23 cellular contexts compared by ENCODE assay signal in the genomic region with DNA sequence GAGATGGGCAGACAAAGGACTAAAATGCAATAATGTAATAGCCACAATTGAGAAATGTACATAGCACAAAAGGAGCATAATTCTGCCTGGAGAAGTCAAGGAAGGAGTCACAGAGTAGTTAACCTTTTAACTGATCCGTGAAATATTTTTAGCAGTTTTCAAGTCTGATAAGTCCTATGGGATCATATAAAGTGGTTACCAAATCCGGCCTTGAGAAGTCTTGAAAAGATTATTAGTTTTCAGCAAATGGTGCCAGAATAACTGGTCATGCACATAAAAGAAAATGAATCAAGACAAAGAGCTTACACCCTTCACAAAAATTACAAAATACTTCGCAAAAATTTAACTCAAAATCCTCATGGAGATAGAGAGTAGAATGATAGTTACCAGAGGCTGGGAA.
"Had no signal": no experiment of that assay in that cellular context is flagged by ENCODE, and none has a peak within 500 bp of the region (broad histone marks: within the 10 kb centered on the region; RNA-seq: fewer than 3 reads in every experiment).

No MANE protein-coding gene starts in this region.

- H3K4me1 ChIP-seq: colonic mucosa, esophagus muscularis mucosa, esophagus squamous epithelium, foreskin keratinocyte, gastrocnemius medialis, gastroesophageal sphincter, heart left ventricle, heart right ventricle had no signal

- H3K4me3 ChIP-seq: colonic mucosa, coronary artery, dorsolateral prefrontal cortex, esophagus muscularis mucosa, esophagus squamous epithelium, gastrocnemius medialis, gastroesophageal sphincter, heart left ventricle had no signal

- H3K9me3 ChIP-seq: colonic mucosa, esophagus squamous epithelium, gastrocnemius medialis, gastroesophageal sphincter had no signal

- H3K27me3 ChIP-seq: colonic mucosa, esophagus squamous epithelium, foreskin keratinocyte, gastroesophageal sphincter had no signal

- DNase-seq: colonic mucosa; cortex of kidney; dermis blood vessel endothelial cell; dorsolateral prefrontal cortex; effector CD4-positive, alpha-beta T cell; effector CD8-positive, alpha-beta T cell; effector memory CD4-positive, alpha-beta T cell; effector memory CD8-positive, alpha-beta T cell; endodermal cell; erythroblast; esophagus squamous epithelium; foreskin fibroblast; foreskin keratinocyte; foreskin melanocyte; gastrocnemius medialis; glutamatergic neuron; head of caudate nucleus; heart left ventricle; heart right ventricle had no signal

- H3K36me3 ChIP-seq: colonic mucosa, esophagus muscularis mucosa, esophagus squamous epithelium, gastrocnemius medialis, gastroesophageal sphincter, heart left ventricle, heart right ventricle had no signal

- H3K27ac ChIP-seq: colonic mucosa, coronary artery, dorsolateral prefrontal cortex, epithelial cell of prostate, esophagus muscularis mucosa, esophagus squamous epithelium, foreskin keratinocyte, gastrocnemius medialis, gastroesophageal sphincter, heart left ventricle, heart right ventricle had no signal
